ENCODE assay signal across 11 cellular contexts in the genomic region with DNA sequence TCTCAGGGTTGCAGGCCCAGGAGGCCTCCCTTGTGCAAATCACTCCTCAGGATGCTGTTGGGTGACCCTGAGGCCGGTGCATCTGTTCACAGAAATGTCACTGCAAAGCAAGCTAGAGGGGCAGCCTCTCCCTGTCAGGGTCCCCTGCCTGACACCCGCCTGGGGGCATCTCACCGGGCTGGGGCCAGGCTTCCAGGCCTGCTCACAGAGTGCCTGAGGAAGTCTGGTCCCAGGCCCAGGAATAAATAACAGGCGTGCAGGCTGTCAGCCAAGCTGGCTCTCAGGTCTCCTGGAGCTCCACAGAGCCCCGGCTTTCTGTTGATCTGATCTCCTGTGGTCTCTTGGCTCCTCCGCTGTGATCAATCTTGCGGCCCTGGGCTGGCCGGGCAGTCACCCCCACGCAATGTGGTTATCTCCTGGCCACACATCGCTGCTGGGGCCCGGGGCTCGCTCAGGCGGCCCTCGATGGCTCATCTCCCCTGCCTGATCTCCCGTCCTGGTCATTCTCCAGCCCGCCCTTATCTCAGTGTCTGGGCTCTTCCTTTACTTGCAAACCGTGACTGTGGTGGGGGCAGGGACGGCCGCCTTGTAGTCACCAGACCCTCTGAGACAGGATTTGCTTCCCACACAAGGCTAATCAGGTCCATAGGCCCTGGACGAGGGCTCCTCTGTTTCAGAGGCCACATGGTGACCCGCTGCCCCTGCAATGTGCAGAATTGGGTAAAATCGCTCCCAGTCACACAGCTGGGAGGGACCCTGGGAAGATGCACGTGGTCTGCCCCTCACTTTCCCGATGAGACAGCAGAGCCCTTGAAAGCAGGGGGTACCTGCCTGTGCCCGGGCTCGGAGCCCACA.
A peak's percentile ranks its signal among the peaks of the same experiment; 100 is the strongest.
DNase-seq lines count a peak whose midpoint lies in the region; ATAC-seq, FAIRE-seq and TF ChIP-seq lines count a peak whose summit lies in the region.
"Had no signal": no experiment of that assay in that cellular context is flagged by ENCODE, and none has a peak within 500 bp of the region (broad histone marks: within the 10 kb centered on the region; RNA-seq: fewer than 3 reads in every experiment).

No MANE protein-coding gene starts in this region.

- H3K9me3 Mint-ChIP-seq in GM23338 (no peaks in the 10 kb centered on the region), nephron (no peaks in the 10 kb centered on the region)

- TF ChIP-seq CTCF in GM23338 (conservative IDR thresholded peaks at IDR 0.05; ENCODE audit: low read depth in 2 of 2) (no peak), RWPE1 (conservative IDR thresholded peaks at IDR 0.05; ENCODE audit: low read depth) (no peak), esophagus muscularis mucosa (IDR thresholded peaks at IDR 0.05) (no peak), nephron (IDR thresholded peaks at IDR 0.05; ENCODE audit: unreplicated experiment in 3 of 3) (no peak)

- H3K4me3 Mint-ChIP-seq in GM23338 (no peak overlapping the region), nephron (peak overlapping the region; percentile 8 to 46 (median 34))
- H3K4me3 Mint-ChIP-seq: CD4-positive, CD25-positive, alpha-beta regulatory T cell had no signal

- ATAC-seq in GM23338 (no peak), HG03159 (IDR thresholded peaks at IDR 0.05; ENCODE audit: unreplicated experiment) (no peak), GM21528 (IDR thresholded peaks at IDR 0.05; ENCODE audit: low FRiP score, unreplicated experiment) (no peak), HG02588 (IDR thresholded peaks at IDR 0.05; ENCODE audit: unreplicated experiment) (no peak)

- no peak for FAIRE-seq in small intestine (lab: Jason Lieb, UNC)

- 61% methylated on average over 14 of the region's 26 CpGs for WGBS in esophagus muscularis mucosa
- 63 to 88% (median 76%) methylated on average over 25 to 26 of the region's 26 CpGs for WGBS in small intestine, 3 donors

- H3K4me1 Mint-ChIP-seq in GM23338: peaks cover 19% of the 10 kb centered on the region
- H3K4me1 Mint-ChIP-seq in nephron: peaks cover 60% of the 10 kb centered on the region

- H3K4me3 ChIP-seq in GM23338: no peak overlapping the region
- no peak overlapping the region for H3K4me3 ChIP-seq in esophagus muscularis mucosa
- no peak overlapping the region for H3K4me3 ChIP-seq in small intestine (ENCODE audit: low read depth in 1 of 2, low read length in 2 of 2)
- H3K4me3 ChIP-seq: coronary artery had no signal

- H3K36me3 ChIP-seq in GM23338 (ENCODE audit: insufficient read depth): no peaks in the 10 kb centered on the region
- no peaks in the 10 kb centered on the region for H3K36me3 ChIP-seq in esophagus muscularis mucosa
- H3K36me3 ChIP-seq in small intestine (ENCODE audit: control insufficient read depth in 2 of 2, insufficient read depth in 2 of 2, low read length in 2 of 2): no peaks in the 10 kb centered on the region

- H3K27ac ChIP-seq in GM23338 (ENCODE audit: low read depth): peak overlapping the region; percentile 32; the same call in 1 of the 2 replicates
- peak overlapping the region; percentile 97 for H3K27ac ChIP-seq in RWPE1
- peak overlapping the region in 3 of 4 donors; percentile 36 to 66 (median 38) for H3K27ac ChIP-seq in esophagus muscularis mucosa (replicated peaks in 1 of 4)
- no peak overlapping the region for H3K27ac ChIP-seq in small intestine (ENCODE audit: low read depth in 1 of 2, low read length in 1 of 2)

- H3K27me3 Mint-ChIP-seq in GM23338 (ENCODE audit: insufficient read depth, low read depth, poor library complexity): peaks cover 8% of the 10 kb centered on the region
- no peaks in the 10 kb centered on the region for H3K27me3 Mint-ChIP-seq in nephron (ENCODE audit: low read depth)
- H3K27me3 Mint-ChIP-seq: CD4-positive, CD25-positive, alpha-beta regulatory T cell had no signal

- H3K9me2 ChIP-seq in GM23338 (ENCODE audit: insufficient read depth): no peaks in the 10 kb centered on the region

- no peak for TF ChIP-seq POLR2A in esophagus muscularis mucosa (IDR thresholded peaks at IDR 0.05; ENCODE audit: low read depth)

- POLR2A ChIA-PET in RWPE1 (lab: Yijun Ruan, JAX; ENCODE audit: low non-redundant PET): no interaction called here

- H3K27ac Mint-ChIP-seq in GM23338 (peak overlapping the region; percentile 35; the same call in 1 of the 2 replicates), nephron (peak overlapping the region; percentile 74 to 91 (median 80))
- H3K27ac Mint-ChIP-seq: CD4-positive, CD25-positive, alpha-beta regulatory T cell had no signal

- H2AFZ ChIP-seq in GM23338: no peak overlapping the region

- H3K27me3 ChIP-seq in GM23338 (ENCODE audit: insufficient read depth) (no peaks in the 10 kb centered on the region), esophagus muscularis mucosa (no peaks in the 10 kb centered on the region), small intestine (ENCODE audit: control insufficient read depth in 2 of 2, insufficient read depth in 2 of 2, low read length in 2 of 2) (no peaks in the 10 kb centered on the region)

- no peaks in the 10 kb centered on the region for H3K36me3 Mint-ChIP-seq in GM23338 (ENCODE audit: low read depth)
- no peaks in the 10 kb centered on the region for H3K36me3 Mint-ChIP-seq in nephron (ENCODE audit: low read depth)
- H3K36me3 Mint-ChIP-seq: CD4-positive, CD25-positive, alpha-beta regulatory T cell had no signal

- no peaks in the 10 kb centered on the region for H4K20me1 ChIP-seq in GM23338 (replicated peaks; ENCODE audit: insufficient read depth)

- H3K4me1 ChIP-seq in GM23338 (ENCODE audit: insufficient read depth) (no peaks in the 10 kb centered on the region), esophagus muscularis mucosa (peaks cover 28 to 80% (median 77%) of the 10 kb centered on the region in 4 donors), small intestine (ENCODE audit: control insufficient read depth in 2 of 2, insufficient read depth in 1 of 2, low read depth in 1 of 2, low read length in 1 of 2) (no peaks in the 10 kb centered on the region)

- intact Hi-C loops in esophagus muscularis mucosa (cut with DNase I): no loop called here

- H3K4me2 ChIP-seq in GM23338: no peak overlapping the region

- no peaks in the 10 kb centered on the region for H3K79me2 ChIP-seq in GM23338 (replicated peaks; ENCODE audit: insufficient read depth)

- no peak for TF ChIP-seq EP300 in esophagus muscularis mucosa (IDR thresholded peaks at IDR 0.05)

- H3K9me3 ChIP-seq in esophagus muscularis mucosa: no peaks in the 10 kb centered on the region
- H3K9me3 ChIP-seq in small intestine (ENCODE audit: control insufficient read depth, low read depth): no peaks in the 10 kb centered on the region

- CTCF ChIA-PET in RWPE1 (lab: Yijun Ruan, JAX): no interaction called here

- DNase-seq in GM23338 (ENCODE audit: low spot score): no peak
- DNase-seq in RWPE1 (ENCODE audit: low spot score): no peak
- DNase-seq in esophagus muscularis mucosa (ENCODE audit: extremely low spot score): no peak
- no peak for DNase-seq in small intestine
- DNase-seq: CD4-positive, CD25-positive, alpha-beta regulatory T cell; SW 1271 had no signal

- H3F3A ChIP-seq in GM23338 (replicated peaks; ENCODE audit: low read depth): peaks cover 6% of the 10 kb centered on the region; the same call in 1 of the 2 replicates

TF ChIP-seq in GM23338, 12 proteins besides CTCF, POLR2A, EP300 and RAD21 (continues in another document):
- TF ChIP-seq, protein P1, sequence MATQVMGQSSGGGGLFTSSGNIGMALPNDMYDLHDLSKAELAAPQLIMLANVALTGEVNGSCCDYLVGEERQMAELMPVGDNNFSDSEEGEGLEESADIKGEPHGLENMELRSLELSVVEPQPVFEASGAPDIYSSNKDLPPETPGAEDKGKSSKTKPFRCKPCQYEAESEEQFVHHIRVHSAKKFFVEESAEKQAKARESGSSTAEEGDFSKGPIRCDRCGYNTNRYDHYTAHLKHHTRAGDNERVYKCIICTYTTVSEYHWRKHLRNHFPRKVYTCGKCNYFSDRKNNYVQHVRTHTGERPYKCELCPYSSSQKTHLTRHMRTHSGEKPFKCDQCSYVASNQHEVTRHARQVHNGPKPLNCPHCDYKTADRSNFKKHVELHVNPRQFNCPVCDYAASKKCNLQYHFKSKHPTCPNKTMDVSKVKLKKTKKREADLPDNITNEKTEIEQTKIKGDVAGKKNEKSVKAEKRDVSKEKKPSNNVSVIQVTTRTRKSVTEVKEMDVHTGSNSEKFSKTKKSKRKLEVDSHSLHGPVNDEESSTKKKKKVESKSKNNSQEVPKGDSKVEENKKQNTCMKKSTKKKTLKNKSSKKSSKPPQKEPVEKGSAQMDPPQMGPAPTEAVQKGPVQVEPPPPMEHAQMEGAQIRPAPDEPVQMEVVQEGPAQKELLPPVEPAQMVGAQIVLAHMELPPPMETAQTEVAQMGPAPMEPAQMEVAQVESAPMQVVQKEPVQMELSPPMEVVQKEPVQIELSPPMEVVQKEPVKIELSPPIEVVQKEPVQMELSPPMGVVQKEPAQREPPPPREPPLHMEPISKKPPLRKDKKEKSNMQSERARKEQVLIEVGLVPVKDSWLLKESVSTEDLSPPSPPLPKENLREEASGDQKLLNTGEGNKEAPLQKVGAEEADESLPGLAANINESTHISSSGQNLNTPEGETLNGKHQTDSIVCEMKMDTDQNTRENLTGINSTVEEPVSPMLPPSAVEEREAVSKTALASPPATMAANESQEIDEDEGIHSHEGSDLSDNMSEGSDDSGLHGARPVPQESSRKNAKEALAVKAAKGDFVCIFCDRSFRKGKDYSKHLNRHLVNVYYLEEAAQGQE (IDR thresholded peaks at IDR 0.05; ENCODE audit: unreplicated experiment): no peak
- TF ChIP-seq, protein P2, sequence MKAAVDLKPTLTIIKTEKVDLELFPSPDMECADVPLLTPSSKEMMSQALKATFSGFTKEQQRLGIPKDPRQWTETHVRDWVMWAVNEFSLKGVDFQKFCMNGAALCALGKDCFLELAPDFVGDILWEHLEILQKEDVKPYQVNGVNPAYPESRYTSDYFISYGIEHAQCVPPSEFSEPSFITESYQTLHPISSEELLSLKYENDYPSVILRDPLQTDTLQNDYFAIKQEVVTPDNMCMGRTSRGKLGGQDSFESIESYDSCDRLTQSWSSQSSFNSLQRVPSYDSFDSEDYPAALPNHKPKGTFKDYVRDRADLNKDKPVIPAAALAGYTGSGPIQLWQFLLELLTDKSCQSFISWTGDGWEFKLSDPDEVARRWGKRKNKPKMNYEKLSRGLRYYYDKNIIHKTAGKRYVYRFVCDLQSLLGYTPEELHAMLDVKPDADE (IDR thresholded peaks at IDR 0.05): no peak
- TF ChIP-seq CREB1 (CRISPR knock-in tag; IDR thresholded peaks at IDR 0.05; ENCODE audit: low read depth) (no peak), ZNF331 (CRISPR knock-in tag; IDR thresholded peaks at IDR 0.05; ENCODE audit: low read depth) (no peak), POLR2AphosphoS5 (IDR thresholded peaks at IDR 0.05; ENCODE audit: low read depth) (no peak), JUNB (IDR thresholded peaks at IDR 0.05; ENCODE audit: unreplicated experiment) (no peak), NANOG (IDR thresholded peaks at IDR 0.05; ENCODE audit: borderline replicate concordance) (no peak), STAT1 (IDR thresholded peaks at IDR 0.05; ENCODE audit: unreplicated experiment) (no peak), EZH2phosphoT487 (IDR thresholded peaks at IDR 0.05; ENCODE audit: unreplicated experiment) (no peak)

Comparison
In these comparisons a context has a peak if more than half of its experiments do, and no peak if none do; other contexts are left out.
1. H3K27ac ChIP-seq: peak in GM23338 (single experiment), RWPE1 (single experiment) and esophagus muscularis mucosa (3 of 4); none in small intestine (0 of 2).